In the genomic region with DNA sequence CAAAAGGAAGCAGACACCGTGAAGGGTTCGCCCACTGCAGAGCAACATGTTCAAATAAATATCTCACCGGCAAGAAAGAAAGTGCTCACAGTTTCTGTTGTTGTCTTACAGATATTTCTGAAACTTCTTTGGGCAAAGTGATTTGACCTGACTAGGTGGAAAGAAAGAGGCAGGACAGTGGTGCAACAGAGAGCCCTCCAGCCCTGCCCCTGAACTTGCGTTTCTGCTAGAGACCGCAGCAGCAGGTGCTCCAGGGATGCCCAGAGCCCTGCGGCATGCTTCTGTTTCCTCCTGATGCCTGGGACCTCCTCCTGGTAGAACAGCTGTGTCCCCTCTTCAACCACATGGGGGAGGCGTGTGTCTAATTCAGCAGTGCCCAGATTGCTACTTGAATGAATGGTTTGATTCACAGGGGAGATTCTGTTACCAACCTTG, we compare ENCODE assay signal across 7 cellular contexts.
DNase-seq lines count a peak whose midpoint lies in the region; ATAC-seq and TF ChIP-seq lines count a peak whose summit lies in the region.

No MANE protein-coding gene starts in this region.

- peak; percentile 75 for ATAC-seq in GM18505 (IDR thresholded peaks at IDR 0.05; ENCODE audit: unreplicated experiment)
- peak; percentile 73 for ATAC-seq in stimulated activated memory B cell treated with anti-CD40 and anti-IgM and Interleukin-4, amounts not matched to agents 10 μg/mL and 1 μg/mL and 100 μg/mL, for 72 hours
- ATAC-seq in GM21515 (IDR thresholded peaks at IDR 0.05; ENCODE audit: unreplicated experiment) = no peak

- peaks cover 20% of the 10 kb centered on the region for H3K27me3 Mint-ChIP-seq in stimulated activated memory B cell treated with anti-CD40 and anti-IgM and Interleukin-4, amounts not matched to agents 10 μg/mL and 1 μg/mL and 100 μg/mL, for 72 hours

- DNase-seq in KBM-7 (peak; percentile 72), fibroblast of the conjunctiva (ENCODE audit: low read depth) (peak; percentile 31), cerebellum (ENCODE audit: low spot score) (no peak)
- peak; percentile 35 for DNase-seq in activated CD4-positive, alpha-beta T cell treated with anti-CD3 and anti-CD28 coated beads for 48 hours

- peaks cover 20% of the 10 kb centered on the region for H3K4me1 Mint-ChIP-seq in stimulated activated memory B cell treated with anti-CD40 and anti-IgM and Interleukin-4, amounts not matched to agents 10 μg/mL and 1 μg/mL and 100 μg/mL, for 72 hours

- in situ Hi-C loops in KBM-7 (cut with MboI; ENCODE audit: low pct_unique_long_range_greater_than_20kb, low sequenced_read_pairs) = no loop called here

- no peak for TF ChIP-seq POLR2A in GM18505 (IDR thresholded peaks at IDR 0.05; ENCODE audit: borderline replicate concordance, extremely low read depth, insufficient read depth, insufficient read length)

- H3K36me3 Mint-ChIP-seq in stimulated activated memory B cell treated with anti-CD40 and anti-IgM and Interleukin-4, amounts not matched to agents 10 μg/mL and 1 μg/mL and 100 μg/mL, for 72 hours = no peaks in the 10 kb centered on the region

- H3K9me3 Mint-ChIP-seq in stimulated activated memory B cell treated with anti-CD40 and anti-IgM and Interleukin-4, amounts not matched to agents 10 μg/mL and 1 μg/mL and 100 μg/mL, for 72 hours = no peaks in the 10 kb centered on the region

- no peak overlapping the region for H3K27ac Mint-ChIP-seq in stimulated activated memory B cell treated with anti-CD40 and anti-IgM and Interleukin-4, amounts not matched to agents 10 μg/mL and 1 μg/mL and 100 μg/mL, for 72 hours

- no peak overlapping the region for H3K4me3 Mint-ChIP-seq in stimulated activated memory B cell treated with anti-CD40 and anti-IgM and Interleukin-4, amounts not matched to agents 10 μg/mL and 1 μg/mL and 100 μg/mL, for 72 hours
